In genomic region chr3:149751551-149751950, GRCh38 we compare ENCODE assay signal across 8 cellular contexts. TPM values are rescaled to one million over a fixed set of nuclear protein-coding genes. Genes with fewer than 3 reads are reported as not detected.
DNase-seq lines count a peak whose midpoint lies in the region; ATAC-seq and TF ChIP-seq lines count a peak whose summit lies in the region.

No MANE protein-coding gene starts in this region.

- peaks cover 33% of the 10 kb centered on the region for H3K36me3 ChIP-seq in HUES6 (ENCODE audit: control insufficient read depth, insufficient read depth, low read length)
- H3K36me3 ChIP-seq in breast epithelium, result no peaks in the 10 kb centered on the region
- no peaks in the 10 kb centered on the region for H3K36me3 ChIP-seq in mucosa of stomach (ENCODE audit: control insufficient read depth, insufficient read depth, low read length)

- H3K27me3 ChIP-seq in HUES6 (ENCODE audit: control insufficient read depth, insufficient read depth, low read length) (no peaks in the 10 kb centered on the region), breast epithelium (no peaks in the 10 kb centered on the region), mucosa of stomach (ENCODE audit: control insufficient read depth, insufficient read depth, low read length) (no peaks in the 10 kb centered on the region)

- no peak for ATAC-seq in GM18498 (IDR thresholded peaks at IDR 0.05; ENCODE audit: unreplicated experiment)
- no peak for ATAC-seq in HG03460 (IDR thresholded peaks at IDR 0.05; ENCODE audit: unreplicated experiment)

- DNase-seq in AG09309 (ENCODE audit: low read depth) (no peak), breast epithelium (ENCODE audit: low spot score in 2 of 2) (no peak), T1000 (lab: John Stamatoyannopoulos, UW) (no peak)
- DNase-seq in activated CD4-positive, alpha-beta T cell treated with anti-CD3 and anti-CD28 coated beads for 4 hours, result no peak

- no peaks in the 10 kb centered on the region for H3K9me3 ChIP-seq in HUES6 (ENCODE audit: control insufficient read depth, insufficient read depth, low read depth, low read length)
- H3K9me3 ChIP-seq in breast epithelium, result no peaks in the 10 kb centered on the region
- no peaks in the 10 kb centered on the region for H3K9me3 ChIP-seq in mucosa of stomach (ENCODE audit: control insufficient read depth, low read length)

- intact Hi-C loops in breast epithelium (cut with DNase I; ENCODE audit: low total_unique reads), result no loop called here

- H3K4me1 ChIP-seq in HUES6 (ENCODE audit: control insufficient read depth, insufficient read depth, low read length), result no peaks in the 10 kb centered on the region
- H3K4me1 ChIP-seq in breast epithelium, result no peaks in the 10 kb centered on the region
- peaks cover 6% of the 10 kb centered on the region for H3K4me1 ChIP-seq in mucosa of stomach (ENCODE audit: control insufficient read depth, insufficient read depth, low read length)

- H3K27ac ChIP-seq in HUES6 (ENCODE audit: low read depth, low read length) (no peak overlapping the region), breast epithelium (peak overlapping the region in 1 of 2 donors; percentile 90)

- no peak for TF ChIP-seq CTCF in AG09309 (IDR thresholded peaks at IDR 0.05; ENCODE audit: control insufficient read depth, insufficient read depth, low read depth, low read length, missing control alignments)
- no peak for TF ChIP-seq CTCF in breast epithelium (IDR thresholded peaks at IDR 0.05)

- no peak for TF ChIP-seq POLR2A in breast epithelium (IDR thresholded peaks at IDR 0.05)

- H3K9ac ChIP-seq in HUES6 (ENCODE audit: low read length), result peak overlapping the region; percentile 91
- peak overlapping the region; percentile 91 for H3K9ac ChIP-seq in mucosa of stomach (ENCODE audit: low read length)

- H3K4me3 ChIP-seq in AG09309 (ENCODE audit: control insufficient read depth, low read depth, low read length) (peak overlapping the region; percentile 90), HUES6 (ENCODE audit: low read depth, low read length) (peak overlapping the region; percentile 95), breast epithelium (peak overlapping the region; percentile 85 to 93 (median 92)), mucosa of stomach (ENCODE audit: low read length) (peak overlapping the region; percentile 23)

RNA-seq across cellular contexts. Expression of gene COMMD2, which starts 0.7 kb away (rescaled TPM):
- total RNA-seq in breast epithelium, result 10 to 100 TPM; 26.2 to 38.8 (median 26.4) TPM

RNA-seq across cellular contexts. Expression of gene ANKUB1, which starts 40.8 kb away (rescaled TPM):
- total RNA-seq in breast epithelium, result not detected

Comparison
In these comparisons a context has a peak if more than half of its experiments do, and no peak if none do; other contexts are left out.
1. H3K4me3 ChIP-seq: peak in every context shown above with its lines; median percentile 95 in HUES6; 92 in breast epithelium; 90 in AG09309; 23 in mucosa of stomach.